8 cellular contexts compared by ENCODE assay signal in genomic region chr13:38045278-38046048, GRCh38.
DNase-seq lines count a peak whose midpoint lies in the region; ATAC-seq and TF ChIP-seq lines count a peak whose summit lies in the region.

No MANE protein-coding gene starts in this region.

- H3K4me2 ChIP-seq in BLaER1: no peak overlapping the region

- H3K4me3 ChIP-seq in BLaER1: no peak overlapping the region
- H3K4me3 ChIP-seq in LNCaP clone FGC (ENCODE audit: low read depth, low read length): no peak overlapping the region
- no peak overlapping the region for H3K4me3 ChIP-seq in adrenal gland

- intact Hi-C loops in adrenal gland (cut with DNase I): no loop called here

- H3K36me3 ChIP-seq in BLaER1: 0 out of 2 replicates have a peak, but pooled peaks cover 3% of the 10 kb centered on the region
- H3K36me3 ChIP-seq in adrenal gland (replicated peaks in 1 of 2): no peaks in the 10 kb centered on the region

- WGBS in adrenal gland, 4 donors: 65 to 83% (median 72%) methylated on average over 4 to 8 of the region's 8 CpGs

- H3K27ac ChIP-seq in BLaER1 (peak overlapping the region; percentile 26; the same call in 1 of the 2 replicates), adrenal gland (no peak overlapping the region)

- no peak overlapping the region for H3K9ac ChIP-seq in BLaER1

- DNase-seq in LNCaP clone FGC (ENCODE audit: low read depth) (no peak), amniotic epithelial cell (ENCODE audit: low read depth) (peak; percentile 46), non-pigmented ciliary epithelial cell (ENCODE audit: low read depth) (peak; percentile 4), adrenal gland (no peak), pons (ENCODE audit: low spot score) (no peak)
- no peak for DNase-seq in stimulated activated CD4-positive, alpha-beta T cell treated with anti-CD3 and anti-CD28 coated beads, Interleukin-4, amount 100 ng/mL, for 4 hours

- H3K9me3 ChIP-seq in BLaER1: peaks cover 33% of the 10 kb centered on the region
- H3K9me3 ChIP-seq in adrenal gland (replicated peaks in 1 of 3): no peaks in the 10 kb centered on the region

- no peak for TF ChIP-seq POLR2A in adrenal gland (IDR thresholded peaks at IDR 0.05)

- peak; percentile 94 for ATAC-seq in GM21390 (IDR thresholded peaks at IDR 0.05; ENCODE audit: unreplicated experiment)

- H3K4me1 ChIP-seq in BLaER1 (no peaks in the 10 kb centered on the region), adrenal gland (replicated peaks in 1 of 2) (no peaks in the 10 kb centered on the region)

- no peaks in the 10 kb centered on the region for H4K20me1 ChIP-seq in BLaER1

- TF ChIP-seq CTCF in LNCaP clone FGC (IDR thresholded peaks at IDR 0.05; ENCODE audit: control insufficient read depth, extremely low read depth, insufficient read depth) (peak; percentile 59), adrenal gland (IDR thresholded peaks at IDR 0.05) (no peak)

- no peaks in the 10 kb centered on the region for H3K27me3 ChIP-seq in BLaER1
- no peaks in the 10 kb centered on the region for H3K27me3 ChIP-seq in adrenal gland

Comparison
In these comparisons a context has a peak if more than half of its experiments do, and no peak if none do; other contexts are left out.
1. DNase-seq: peak in amniotic epithelial cell (single experiment) and non-pigmented ciliary epithelial cell (single experiment); none in LNCaP clone FGC (single experiment), adrenal gland (0 of 7), pons (single experiment) and stimulated activated CD4-positive, alpha-beta T cell treated with anti-CD3 and anti-CD28 coated beads, Interleukin-4, amount 100 ng/mL, for 4 hours (0 of 2).